Comparison of ENCODE assay signal across 17 cellular contexts in the genomic region with DNA sequence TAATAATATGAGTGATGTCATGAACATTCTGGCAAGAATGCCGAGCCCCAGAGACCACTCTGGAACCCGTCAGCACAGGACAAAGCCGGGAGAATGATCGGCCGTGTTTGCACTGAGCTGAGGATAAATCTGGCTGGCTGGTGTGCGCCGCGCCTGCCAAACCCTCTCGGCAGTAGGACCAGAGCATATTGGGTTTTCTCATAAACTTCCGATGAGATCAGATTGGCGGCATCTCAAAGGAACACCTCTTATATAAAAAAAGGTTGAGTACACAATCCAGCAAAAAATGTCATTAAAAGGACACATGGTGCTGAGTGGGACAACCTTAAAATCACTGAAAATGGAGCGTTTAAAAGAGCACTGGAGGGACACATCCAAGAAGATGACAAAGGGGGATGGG.
DNase-seq lines count a peak whose midpoint lies in the region; ATAC-seq and TF ChIP-seq lines count a peak whose summit lies in the region.
"Had no signal": no experiment of that assay in that cellular context is flagged by ENCODE, and none has a peak within 500 bp of the region (broad histone marks: within the 10 kb centered on the region; RNA-seq: fewer than 3 reads in every experiment).

No MANE protein-coding gene starts in this region.

- no peak overlapping the region for H2AFZ ChIP-seq in hepatocyte
- H2AFZ ChIP-seq: GM23248 had no signal

- H3K4me3 Mint-ChIP-seq in activated T-helper 1 cell treated with anti-CD3 and anti-CD28 coated beads, Interleukin-12 subunit alpha, Interleukin-12 subunit beta, Interleukin-2, Interleukin-4 antibody, amounts not matched to agents 30 ng/mL and 10 ng/mL and 1 ng/mL, durations not matched to agents 14 hours and 24 hours and 36 hours = no peak overlapping the region
- H3K4me3 Mint-ChIP-seq: CD4-positive, CD25-positive, alpha-beta regulatory T cell; CD8-positive, alpha-beta T cell had no signal

- no peak overlapping the region for H3K4me3 ChIP-seq in LNCaP clone FGC (ENCODE audit: low read depth, low read length)
- H3K4me3 ChIP-seq in MG63 = no peak overlapping the region
- no peak overlapping the region for H3K4me3 ChIP-seq in hepatocyte
- H3K4me3 ChIP-seq in prostate gland = no peak overlapping the region
- H3K4me3 ChIP-seq: GM23248 had no signal

- peak; percentile 93 for DNase-seq in LNCaP clone FGC (ENCODE audit: low read depth)
- peak; percentile 45 for DNase-seq in MG63
- no peak for DNase-seq in hepatocyte (ENCODE audit: low spot score)
- peak; percentile 80 for DNase-seq in prostate gland (ENCODE audit: low spot score)
- no peak for DNase-seq in activated T-helper 1 cell treated with anti-CD3 and anti-CD28 coated beads, Interleukin-12 subunit alpha, Interleukin-12 subunit beta, Interleukin-2, Interleukin-4 antibody, amounts not matched to agents 30 ng/mL and 10 ng/mL and 1 ng/mL, durations not matched to agents 14 hours and 24 hours and 36 hours (ENCODE audit: low spot score)
- DNase-seq in cerebellar nuclear complex (lab: John Stamatoyannopoulos, UW) = no peak
- DNase-seq: C1 segment of cervical spinal cord; Caco-2; CD4-positive, CD25-positive, alpha-beta regulatory T cell; CD8-positive, alpha-beta T cell; DMS53; DMS79 treated with DMSO at 0.1 percent for 48 hours; GF-D8; GM23248; H7; HCEC 1CT had no signal

- H3K27ac ChIP-seq in hepatocyte = no peak overlapping the region
- no peak overlapping the region for H3K27ac ChIP-seq in prostate gland
- H3K27ac ChIP-seq: GM23248 had no signal

- no peak for TF ChIP-seq POLR2A in prostate gland (IDR thresholded peaks at IDR 0.05)

- H3K36me3 ChIP-seq in MG63 (no peaks in the 10 kb centered on the region), hepatocyte (replicated peaks; ENCODE audit: insufficient read depth, low read depth) (no peaks in the 10 kb centered on the region), prostate gland (no peaks in the 10 kb centered on the region)

- H3K9me3 Mint-ChIP-seq in activated T-helper 1 cell treated with anti-CD3 and anti-CD28 coated beads, Interleukin-12 subunit alpha, Interleukin-12 subunit beta, Interleukin-2, Interleukin-4 antibody, amounts not matched to agents 30 ng/mL and 10 ng/mL and 1 ng/mL, durations not matched to agents 14 hours and 24 hours and 36 hours = no peaks in the 10 kb centered on the region
- H3K9me3 Mint-ChIP-seq: CD8-positive, alpha-beta T cell had no signal

- no peaks in the 10 kb centered on the region for H3K36me3 Mint-ChIP-seq in activated T-helper 1 cell treated with anti-CD3 and anti-CD28 coated beads, Interleukin-12 subunit alpha, Interleukin-12 subunit beta, Interleukin-2, Interleukin-4 antibody, amounts not matched to agents 30 ng/mL and 10 ng/mL and 1 ng/mL, durations not matched to agents 14 hours and 24 hours and 36 hours (ENCODE audit: low read depth)
- H3K36me3 Mint-ChIP-seq: CD8-positive, alpha-beta T cell had no signal

- H3K27me3 ChIP-seq in MG63 = no peaks in the 10 kb centered on the region
- H3K27me3 ChIP-seq in hepatocyte = no peaks in the 10 kb centered on the region
- H3K27me3 ChIP-seq in prostate gland (replicated peaks; ENCODE audit: insufficient read depth) = no peaks in the 10 kb centered on the region

- ATAC-seq in GM18517 (IDR thresholded peaks at IDR 0.05; ENCODE audit: unreplicated experiment) = no peak
- ATAC-seq: CD8-positive, alpha-beta T cell had no signal

- H3K79me2 ChIP-seq in hepatocyte = no peaks in the 10 kb centered on the region

- no peaks in the 10 kb centered on the region for H3K27me3 Mint-ChIP-seq in activated T-helper 1 cell treated with anti-CD3 and anti-CD28 coated beads, Interleukin-12 subunit alpha, Interleukin-12 subunit beta, Interleukin-2, Interleukin-4 antibody, amounts not matched to agents 30 ng/mL and 10 ng/mL and 1 ng/mL, durations not matched to agents 14 hours and 24 hours and 36 hours (ENCODE audit: insufficient read depth)

- WGBS in hepatocyte (ENCODE audit: low lambda C conversion rate, missing lambda C conversion rate) = 71% methylated on average over 12 of the region's 12 CpGs
- WGBS in prostate gland = 23% methylated on average over 12 of the region's 12 CpGs

- TF ChIP-seq CTCF in LNCaP clone FGC (IDR thresholded peaks at IDR 0.05; ENCODE audit: control insufficient read depth, extremely low read depth, insufficient read depth) = no peak
- TF ChIP-seq CTCF in hepatocyte (IDR thresholded peaks at IDR 0.05; ENCODE audit: poor library complexity) = no peak
- no peak for TF ChIP-seq CTCF in prostate gland (IDR thresholded peaks at IDR 0.05)

- H3K4me2 ChIP-seq in hepatocyte = peak overlapping the region; percentile 55

- H3K9me3 ChIP-seq in MG63 (no peaks in the 10 kb centered on the region), hepatocyte (ENCODE audit: low read depth) (no peaks in the 10 kb centered on the region), prostate gland (no peaks in the 10 kb centered on the region)
- H3K9me3 ChIP-seq: Caco-2 had no signal

- H3K9me2 ChIP-seq in hepatocyte (replicated peaks; ENCODE audit: insufficient read depth) = no peaks in the 10 kb centered on the region

- H3K4me1 ChIP-seq in hepatocyte (ENCODE audit: insufficient read depth) (no peaks in the 10 kb centered on the region), prostate gland (replicated peaks) (peaks cover 3% of the 10 kb centered on the region)
- H3K4me1 ChIP-seq: Caco-2 had no signal

- intact Hi-C loops in prostate gland (cut with DNase I) = no loop called here
- intact Hi-C loops in activated T-helper 1 cell treated with anti-CD3 and anti-CD28 coated beads, Interleukin-12 subunit alpha, Interleukin-12 subunit beta, Interleukin-2, Interleukin-4 antibody, amounts not matched to agents 30 ng/mL and 10 ng/mL and 1 ng/mL, durations not matched to agents 14 hours and 24 hours and 36 hours (cut with micrococcal nuclease) = no loop called here

- H3K27ac Mint-ChIP-seq in activated T-helper 1 cell treated with anti-CD3 and anti-CD28 coated beads, Interleukin-12 subunit alpha, Interleukin-12 subunit beta, Interleukin-2, Interleukin-4 antibody, amounts not matched to agents 30 ng/mL and 10 ng/mL and 1 ng/mL, durations not matched to agents 14 hours and 24 hours and 36 hours = no peak overlapping the region
- H3K27ac Mint-ChIP-seq: CD4-positive, CD25-positive, alpha-beta regulatory T cell; CD8-positive, alpha-beta T cell had no signal

- H3K4me1 Mint-ChIP-seq in activated T-helper 1 cell treated with anti-CD3 and anti-CD28 coated beads, Interleukin-12 subunit alpha, Interleukin-12 subunit beta, Interleukin-2, Interleukin-4 antibody, amounts not matched to agents 30 ng/mL and 10 ng/mL and 1 ng/mL, durations not matched to agents 14 hours and 24 hours and 36 hours (ENCODE audit: low read depth) = no peaks in the 10 kb centered on the region
- H3K4me1 Mint-ChIP-seq: CD4-positive, CD25-positive, alpha-beta regulatory T cell had no signal

- no peaks in the 10 kb centered on the region for H4K20me1 ChIP-seq in hepatocyte (ENCODE audit: insufficient read depth, poor library complexity, severe bottlenecking)

Comparison
In these comparisons a context has a peak if more than half of its experiments do, and no peak if none do; other contexts are left out.
1. DNase-seq: peak in LNCaP clone FGC (single experiment), MG63 (single experiment) and prostate gland (single experiment); none in hepatocyte (single experiment), activated T-helper 1 cell treated with anti-CD3 and anti-CD28 coated beads, Interleukin-12 subunit alpha, Interleukin-12 subunit beta, Interleukin-2, Interleukin-4 antibody, amounts not matched to agents 30 ng/mL and 10 ng/mL and 1 ng/mL, durations not matched to agents 14 hours and 24 hours and 36 hours (single experiment) and cerebellar nuclear complex (0 of 2).